ENCODE assay signal across 22 cellular contexts in genomic region chr11:8107642-8108041, GRCh38. TPM values are rescaled to one million over a fixed set of nuclear protein-coding genes. Genes with fewer than 3 reads are reported as not detected.
"Had no signal": no experiment of that assay in that cellular context is flagged by ENCODE, and none has a peak within 500 bp of the region (broad histone marks: within the 10 kb centered on the region; RNA-seq: fewer than 3 reads in every experiment).

No MANE protein-coding gene starts in this region.

- H3K4me3 ChIP-seq: K562, SJSA1, SK-N-MC had no signal

- ATAC-seq: K562 had no signal

- H3K36me3 ChIP-seq: SJSA1 had no signal

- H3K27me3 Mint-ChIP-seq: IgD-negative memory B cell had no signal

- H3K27ac Mint-ChIP-seq: IgD-negative memory B cell had no signal

- H3K9me3 ChIP-seq: SJSA1 had no signal

- DNase-seq: Kasumi-1, MM.1S, NCI-H1092 treated with DMSO at 0.1 percent for 48 hours, NCI-H1436, NCI-H187, NCI-H2029, NCI-H2081 treated with DMSO at 0.1 percent for 48 hours, NCI-H2171, NCI-H226, NCI-H446, NCI-H510A, NCI-H524 treated with DMSO at 0.1 percent for 48 hours, NCI-H774, Right ventricle myocardium superior, RPMI8226, SIG-M5 had no signal

- H3K4me1 ChIP-seq: SJSA1 had no signal

- H3K4me1 Mint-ChIP-seq: IgD-negative memory B cell had no signal

- H3K27ac ChIP-seq: HL-60, KMS-11, SJSA1, SK-N-MC had no signal

- H3K27me3 ChIP-seq: SJSA1 had no signal

- H3K9me3 Mint-ChIP-seq: IgD-negative memory B cell had no signal

- H3K4me3 Mint-ChIP-seq: IgD-negative memory B cell had no signal

RNA-seq across cellular contexts. Expression of gene TUB, which starts 26.6 kb away (rescaled TPM):
- total RNA-seq: K562 had no signal
